Comparison of ENCODE assay signal across 15 cellular contexts in genomic region chr4:172654482-172654881, GRCh38.
"Had no signal": no experiment of that assay in that cellular context is flagged by ENCODE, and none has a peak within 500 bp of the region (broad histone marks: within the 10 kb centered on the region; RNA-seq: fewer than 3 reads in every experiment).

No MANE protein-coding gene starts in this region.

- DNase-seq: activated CD4-positive, alpha-beta memory T cell treated with anti-CD3 and anti-CD28 coated beads, Interleukin-2, amount 10 ng/mL, durations not matched to agents 7 days and 5 days; activated CD4-positive, alpha-beta T cell treated with anti-CD3 and anti-CD28 coated beads for 36 hours; activated gamma-delta T cell treated with Interleukin-2 at 50 U/mL for 16 hours; activated naive CD8-positive, alpha-beta T cell treated with anti-CD3 and anti-CD28 coated beads for 36 hours; activated T-cell treated with anti-CD3 and anti-CD28 coated beads, Interleukin-2, amount 50 U/mL, for 72 hours; anterior cingulate cortex; left colon; mucosa of descending colon; naive thymus-derived CD8-positive, alpha-beta T cell; spleen; stimulated activated CD4-positive, alpha-beta T cell treated with anti-CD3 and anti-CD28 coated beads, Interleukin-2, amount 100 ng/mL, for 24 hours; stimulated activated naive CD8-positive, alpha-beta T cell treated with anti-CD3 and anti-CD28 coated beads, Interleukin-15, Interleukin-2, amounts not matched to agents 100 U/mL and 50 U/mL, for 24 hours; T1000 had no signal

- ATAC-seq: activated CD4-positive, alpha-beta T cell treated with anti-CD3 and anti-CD28 coated beads for 36 hours; activated T-cell treated with anti-CD3 and anti-CD28 coated beads, Interleukin-2, amount 50 U/mL, for 72 hours; esophagus mucosa; left colon; mucosa of descending colon; naive thymus-derived CD8-positive, alpha-beta T cell; sciatic nerve; stimulated activated naive CD8-positive, alpha-beta T cell treated with anti-CD3 and anti-CD28 coated beads, Interleukin-15, Interleukin-2, amounts not matched to agents 100 U/mL and 50 U/mL, for 24 hours had no signal
